Comparison of ENCODE assay signal across 8 cellular contexts in the genomic region with DNA sequence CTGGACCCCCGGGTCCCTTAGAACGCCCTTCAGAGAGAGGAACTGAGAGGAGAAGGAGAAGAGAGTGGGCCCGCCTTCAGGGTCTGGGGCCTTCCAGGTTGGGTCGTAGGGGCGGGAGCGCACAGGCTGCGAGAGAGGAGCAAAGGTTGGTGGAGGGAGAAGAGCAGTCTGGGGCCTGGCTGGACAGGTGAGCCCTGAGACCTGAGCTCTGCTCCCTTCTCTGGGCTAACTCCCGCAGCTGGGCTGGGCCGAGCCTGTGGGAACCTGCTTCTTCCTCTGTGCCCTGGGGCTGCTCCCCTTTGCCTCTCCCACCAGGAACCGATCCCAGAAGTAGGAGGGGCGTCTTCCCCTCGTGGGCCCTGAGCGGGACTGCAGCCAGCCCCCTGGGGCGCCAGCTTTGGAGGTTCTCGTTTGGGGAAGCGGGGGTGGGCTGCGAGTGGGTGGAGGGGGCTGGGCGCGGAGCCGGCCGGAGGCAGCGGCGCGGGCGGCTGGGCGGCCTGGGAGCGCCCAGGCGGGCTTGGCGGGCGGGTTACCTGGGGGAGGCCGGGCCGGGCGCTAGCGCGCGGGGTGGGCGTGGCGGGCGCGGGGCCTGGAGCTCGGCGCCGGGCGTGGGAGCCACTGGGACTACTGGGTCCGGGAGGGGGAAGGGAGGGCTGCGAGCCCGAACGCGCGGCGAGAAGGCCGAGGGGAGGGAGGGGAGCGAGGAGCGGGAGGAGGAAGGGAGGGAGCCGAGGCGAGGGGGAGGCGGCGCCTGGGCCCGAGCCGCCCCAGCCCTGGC. TPM values are rescaled to one million over a fixed set of nuclear protein-coding genes. Genes with fewer than 3 reads are reported as not detected.
DNase-seq lines count a peak whose midpoint lies in the region; ATAC-seq, FAIRE-seq and TF ChIP-seq lines count a peak whose summit lies in the region.

A gene (plus strand): TSS at position 777 of the 778 bp plus-strand sequence. CDS start 4,211 bp downstream, outside the sequence.

- ATAC-seq in HG03097 (IDR thresholded peaks at IDR 0.05; ENCODE audit: low FRiP score, unreplicated experiment) = no peak
- ATAC-seq in HG03196 (IDR thresholded peaks at IDR 0.05; ENCODE audit: unreplicated experiment) = no peak

- H2AFZ ChIP-seq in SU-DHL-6 (ENCODE audit: low read depth, low read length, severe bottlenecking) (peak within 1 kb of the TSS; percentile 83), astrocyte (ENCODE audit: low read depth, low read length) (peak within 1 kb of the TSS; percentile 57)

- H3K9ac ChIP-seq in SU-DHL-6 (ENCODE audit: low read length) (peak within 1 kb of the TSS; percentile 54), astrocyte (ENCODE audit: low read length) (peak within 1 kb of the TSS; percentile 80)

- no peaks in the 10 kb centered on the region for H4K20me1 ChIP-seq in SU-DHL-6 (ENCODE audit: low read depth, low read length)
- peaks cover 5% of the 10 kb centered on the region for H4K20me1 ChIP-seq in astrocyte (ENCODE audit: insufficient read depth, low read length)

- H3K27me3 Mint-ChIP-seq in astrocyte (ENCODE audit: low read depth, unreplicated experiment) = no peaks in the 10 kb centered on the region

- peak within 1 kb of the TSS; percentile 35; the same call in 1 of the 2 replicates for H3K27ac ChIP-seq in SU-DHL-6 (ENCODE audit: low read depth, low read length)
- H3K27ac ChIP-seq in astrocyte (ENCODE audit: low read depth, low read length) = peak within 1 kb of the TSS; percentile 46
- peak within 1 kb of the TSS; percentile 88 to 95 for H3K27ac ChIP-seq in right atrium auricular region

- DNase-seq in DMS153 (lab: John Stamatoyannopoulos, UW) (peak; percentile 32), HuH-7 (ENCODE audit: low spot score) (peak; percentile 60), astrocyte (ENCODE audit: low read depth) (peak; percentile 30), right atrium auricular region (ENCODE audit: low spot score) (no peak), pons (ENCODE audit: low spot score) (peak; percentile 79)

- H3K4me1 Mint-ChIP-seq in astrocyte (ENCODE audit: low read depth, unreplicated experiment) = peaks cover 53% of the 10 kb centered on the region

- H3K4me1 ChIP-seq in astrocyte (ENCODE audit: insufficient read depth, low read length) (peaks cover 55% of the 10 kb centered on the region), right atrium auricular region (peaks cover 0 to 59% of the 10 kb centered on the region in 2 donors)

- H3K9me3 ChIP-seq in SU-DHL-6 (ENCODE audit: insufficient read depth, low read length) (no peaks in the 10 kb centered on the region), astrocyte (ENCODE audit: insufficient read depth, low read depth, low read length) (no peaks in the 10 kb centered on the region), right atrium auricular region (no peaks in the 10 kb centered on the region)

- TF ChIP-seq CTCF in SU-DHL-6 (IDR thresholded peaks at IDR 0.05; ENCODE audit: insufficient read depth, low read length, poor library complexity, severe bottlenecking) (no peak), astrocyte (IDR thresholded peaks at IDR 0.05; ENCODE audit: insufficient read depth, low read depth, low read length) (no peak), right atrium auricular region (IDR thresholded peaks at IDR 0.05) (no peak)

- H3K27ac Mint-ChIP-seq in astrocyte (ENCODE audit: unreplicated experiment) = peak within 1 kb of the TSS; percentile 96

- FAIRE-seq in astrocyte (lab: Jason Lieb, UNC) = no peak

- peak within 1 kb of the TSS; percentile 90 for H3K4me3 Mint-ChIP-seq in astrocyte (ENCODE audit: unreplicated experiment)

- no peaks in the 10 kb centered on the region for H3K9me3 Mint-ChIP-seq in astrocyte (ENCODE audit: unreplicated experiment)

- H3K36me3 ChIP-seq in SU-DHL-6 (ENCODE audit: low read length) (no peaks in the 10 kb centered on the region), astrocyte (ENCODE audit: insufficient read depth, low read length) (no peaks in the 10 kb centered on the region), right atrium auricular region (no peaks in the 10 kb centered on the region)

- H3K4me2 ChIP-seq in SU-DHL-6 (ENCODE audit: low read depth, low read length, poor library complexity, severe bottlenecking) = peak within 1 kb of the TSS; percentile 55
- peak within 1 kb of the TSS; percentile 94 for H3K4me2 ChIP-seq in astrocyte (ENCODE audit: low read length)

- H3K79me2 ChIP-seq in SU-DHL-6 (ENCODE audit: insufficient read depth, low read length) (no peaks in the 10 kb centered on the region), astrocyte (ENCODE audit: insufficient read depth, low read length) (peaks cover 38% of the 10 kb centered on the region)

- no peaks in the 10 kb centered on the region for H3F3A ChIP-seq in SU-DHL-6 (ENCODE audit: insufficient read depth)

- peak within 1 kb of the TSS; percentile 55 for H3K4me3 ChIP-seq in SU-DHL-6 (ENCODE audit: insufficient read depth, low read length, poor library complexity, severe bottlenecking)
- H3K4me3 ChIP-seq in astrocyte (ENCODE audit: insufficient read depth, low read depth, low read length) = peak within 1 kb of the TSS; percentile 64
- peak within 1 kb of the TSS; percentile 66 to 88 for H3K4me3 ChIP-seq in right atrium auricular region

- H3K9me2 ChIP-seq in SU-DHL-6 (replicated peaks; ENCODE audit: insufficient read depth, low read length) = no peaks in the 10 kb centered on the region

- no peaks in the 10 kb centered on the region for H3K27me3 ChIP-seq in SU-DHL-6 (ENCODE audit: low read length)
- no peaks in the 10 kb centered on the region for H3K27me3 ChIP-seq in astrocyte (ENCODE audit: insufficient read depth, low read length)
- H3K27me3 ChIP-seq in right atrium auricular region = no peaks in the 10 kb centered on the region

- peaks cover 7% of the 10 kb centered on the region for H3K36me3 Mint-ChIP-seq in astrocyte (ENCODE audit: low read depth, unreplicated experiment)

RNA-seq across cellular contexts. Expression of the gene that starts here (rescaled TPM):
- total RNA-seq in astrocyte = 144 and 156 TPM in 2 replicates
- total RNA-seq in right atrium auricular region = 100 to 1,000 TPM in 1 of 2 donors, 10 to 100 TPM in 1; 61.7 to 106 TPM

Comparison
In these comparisons a context has a peak if more than half of its experiments do, and no peak if none do; other contexts are left out.
1. H3K27ac ChIP-seq: peak in every context shown above with its lines; median percentile 92 in right atrium auricular region; 46 in astrocyte; 35 in SU-DHL-6.